In genomic region chr2:86860573-86860972, GRCh38 we compare ENCODE assay signal across 5 cellular contexts. TPM values are rescaled to one million over a fixed set of nuclear protein-coding genes. Genes with fewer than 3 reads are reported as not detected.
"Had no signal": no experiment of that assay in that cellular context is flagged by ENCODE, and none has a peak within 500 bp of the region (broad histone marks: within the 10 kb centered on the region; RNA-seq: fewer than 3 reads in every experiment).

No MANE protein-coding gene starts in this region.

RNA-seq across cellular contexts. Expression of gene CD8B, which starts 1.1 kb away (rescaled TPM):
- total RNA-seq: dermis blood vessel endothelial cell, lung microvascular endothelial cell, mesothelial cell of epicardium, osteocyte, smooth muscle cell had no signal
- polyA plus RNA-seq: smooth muscle cell had no signal
